In the genomic region with DNA sequence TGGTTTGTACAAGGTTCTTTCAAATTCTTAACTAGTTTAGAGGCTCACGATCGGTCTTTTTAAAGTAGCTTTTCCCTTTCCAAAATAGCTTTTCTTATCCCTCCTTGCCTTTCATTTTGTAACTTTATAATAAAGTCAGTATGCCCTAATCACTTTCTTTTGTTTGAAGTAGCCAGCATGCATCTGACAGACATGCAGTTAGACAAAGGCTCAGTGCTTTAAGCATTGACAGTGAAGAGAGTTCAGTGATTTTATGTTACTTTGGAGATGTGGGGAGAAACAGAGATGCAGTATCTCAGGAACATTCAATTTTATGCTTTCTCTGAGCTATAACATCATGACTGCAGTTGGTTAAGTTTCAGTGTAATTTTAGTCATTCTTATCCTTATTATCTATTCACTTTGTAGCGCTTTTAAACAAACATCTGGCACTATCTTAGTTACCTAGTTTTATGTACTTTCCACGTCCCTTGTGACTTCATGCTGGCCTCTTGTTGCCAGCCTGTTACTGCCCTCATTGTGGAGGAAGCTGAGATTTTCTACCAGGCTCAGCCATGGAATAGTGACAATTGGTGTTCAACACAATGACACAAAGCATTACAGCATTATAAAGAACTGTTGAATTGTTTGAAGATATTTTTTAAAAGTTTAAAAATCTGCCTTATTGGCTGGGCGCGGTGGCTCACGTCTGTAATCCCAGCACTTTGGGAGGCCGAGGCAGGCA, we compare ENCODE assay signal across 1 cellular context.
TF ChIP-seq lines count a peak whose summit lies in the region.

No MANE protein-coding gene starts in this region.

TF ChIP-seq in A549, 52 proteins besides CTCF, POLR2A, EP300 and RAD21 (continued from another document):
- no peak for TF ChIP-seq CHD2 (IDR thresholded peaks at IDR 0.05; ENCODE audit: low read length, partially characterized antibody)
